In genomic region chr15:75695206-75695605, GRCh38 we compare ENCODE assay signal across 1 cellular context.
A peak's percentile ranks its signal among the peaks of the same experiment; 100 is the strongest.
TF ChIP-seq lines count a peak whose summit lies in the region.

No MANE protein-coding gene starts in this region.

TF ChIP-seq in K562, 482 proteins besides CTCF, POLR2A, EP300 and RAD21:
- TF ChIP-seq ZBTB7A (IDR thresholded peaks at IDR 0.05; ENCODE audit: borderline replicate concordance, control insufficient read depth, low read depth, low read length) (peak; percentile 77), ZNF146 (CRISPR knock-in tag; IDR thresholded peaks at IDR 0.05; ENCODE audit: unreplicated experiment) (no peak)
